Comparison of ENCODE assay signal across 25 cellular contexts in genomic region chr18:11674119-11674518, GRCh38.
"Had no signal": no experiment of that assay in that cellular context is flagged by ENCODE, and none has a peak within 500 bp of the region (broad histone marks: within the 10 kb centered on the region; RNA-seq: fewer than 3 reads in every experiment).

No MANE protein-coding gene starts in this region.

- H3K4me1 Mint-ChIP-seq: activated CD4-positive, alpha-beta memory T cell treated with anti-CD3 and anti-CD28 coated beads, Interleukin-2, amount 10 ng/mL, durations not matched to agents 7 days and 5 days; activated CD4-positive, alpha-beta T cell treated with anti-CD3 and anti-CD28 coated beads for 36 hours; activated CD4-positive, alpha-beta T cell treated with anti-CD3 and anti-CD28 coated beads, Interleukin-2, amount 10 ng/mL, durations not matched to agents 24 days and 14 days; activated naive CD4-positive, alpha-beta T cell treated with anti-CD3 and anti-CD28 coated beads, Interleukin-2, amount 10 ng/mL, durations not matched to agents 7 days and 5 days; brain had no signal

- H3K27me3 ChIP-seq: adrenal gland, ascending aorta, cardiac muscle cell, colonic mucosa had no signal

- H3K4me1 ChIP-seq: adrenal gland, ascending aorta, breast epithelium, colonic mucosa had no signal

- H3K36me3 ChIP-seq: adrenal gland, ascending aorta, breast epithelium, cardiac muscle cell, colonic mucosa had no signal

- H3K4me3 ChIP-seq: adrenal gland, ascending aorta, breast epithelium, cardiac muscle cell, colonic mucosa had no signal

- H3K27ac Mint-ChIP-seq: activated CD4-positive, alpha-beta memory T cell treated with anti-CD3 and anti-CD28 coated beads, Interleukin-2, amount 10 ng/mL, durations not matched to agents 7 days and 5 days; activated CD4-positive, alpha-beta T cell treated with anti-CD3 and anti-CD28 coated beads for 36 hours; activated CD4-positive, alpha-beta T cell treated with anti-CD3 and anti-CD28 coated beads, Interleukin-2, amount 10 ng/mL, durations not matched to agents 24 days and 14 days; activated naive CD4-positive, alpha-beta T cell treated with anti-CD3 and anti-CD28 coated beads, Interleukin-2, amount 10 ng/mL, durations not matched to agents 7 days and 5 days; activated T-helper 1 cell treated with anti-CD3 and anti-CD28 coated beads, Interleukin-12 subunit alpha, Interleukin-12 subunit beta, Interleukin-2, Interleukin-4 antibody, amounts not matched to agents 30 ng/mL and 10 ng/mL and 1 ng/mL, durations not matched to agents 14 hours and 24 hours and 36 hours; activated T-helper 2 cell treated with anti-CD3 and anti-CD28 coated beads, Interferon-gamma antibody, Interleukin-2, Interleukin-4, amounts not matched to agents 10 μg/mL and 5 μg/mL and 100 μg/mL, durations not matched to agents 14 hours and 24 hours and 36 hours; brain had no signal

- DNase-seq: activated CD4-positive, alpha-beta memory T cell treated with anti-CD3 and anti-CD28 coated beads, Interleukin-2, amount 10 ng/mL, durations not matched to agents 7 days and 5 days; activated CD4-positive, alpha-beta T cell treated with anti-CD3 and anti-CD28 coated beads for 36 hours; activated CD4-positive, alpha-beta T cell treated with anti-CD3 and anti-CD28 coated beads, Interleukin-2, amount 10 ng/mL, durations not matched to agents 24 days and 14 days; activated CD4-positive, CD25-positive, alpha-beta regulatory T cell; activated CD4-positive, CD25-positive, alpha-beta regulatory T cell treated with anti-CD3 and anti-CD28 coated beads, Interleukin-2, amount 50 U/mL, for 72 hours; activated gamma-delta T cell; activated naive CD4-positive, alpha-beta T cell; activated naive CD4-positive, alpha-beta T cell treated with anti-CD3 and anti-CD28 coated beads, Interleukin-2, amount 10 ng/mL, durations not matched to agents 7 days and 5 days; activated T-cell treated with anti-CD3 and anti-CD28 coated beads, Interleukin-2, amount 50 U/mL, for 1 hour; activated T-cell treated with anti-CD3 and anti-CD28 coated beads, Interleukin-2, amount 50 U/mL, for 48 hours; central memory CD4-positive, alpha-beta T cell; cerebellar nuclear complex; colonic mucosa; effector CD8-positive, alpha-beta T cell; erythroblast; foreskin fibroblast; T-helper 2 cell had no signal

- H3K9me3 ChIP-seq: adrenal gland, ascending aorta, breast epithelium, colonic mucosa had no signal

- H3K9me3 Mint-ChIP-seq: activated CD4-positive, alpha-beta memory T cell treated with anti-CD3 and anti-CD28 coated beads, Interleukin-2, amount 10 ng/mL, durations not matched to agents 7 days and 5 days; activated CD4-positive, alpha-beta T cell treated with anti-CD3 and anti-CD28 coated beads, Interleukin-2, amount 10 ng/mL, durations not matched to agents 24 days and 14 days; activated naive CD4-positive, alpha-beta T cell treated with anti-CD3 and anti-CD28 coated beads, Interleukin-2, amount 10 ng/mL, durations not matched to agents 7 days and 5 days; activated naive CD4-positive, alpha-beta T cell treated with anti-CD3 and anti-CD28 coated beads, Interleukin-2, amount 50 U/mL, for 72 hours; activated T-helper 1 cell treated with anti-CD3 and anti-CD28 coated beads, Interleukin-12 subunit alpha, Interleukin-12 subunit beta, Interleukin-2, Interleukin-4 antibody, amounts not matched to agents 30 ng/mL and 10 ng/mL and 1 ng/mL, durations not matched to agents 14 hours and 24 hours and 36 hours; activated T-helper 2 cell treated with anti-CD3 and anti-CD28 coated beads, Interferon-gamma antibody, Interleukin-2, Interleukin-4, amounts not matched to agents 10 μg/mL and 5 μg/mL and 100 μg/mL, durations not matched to agents 14 hours and 24 hours and 36 hours had no signal

- H3K27ac ChIP-seq: adrenal gland, ascending aorta, breast epithelium, cardiac muscle cell, colonic mucosa had no signal

- H3K36me3 Mint-ChIP-seq: activated naive CD4-positive, alpha-beta T cell treated with anti-CD3 and anti-CD28 coated beads, Interleukin-2, amount 10 ng/mL, durations not matched to agents 7 days and 5 days; activated naive CD4-positive, alpha-beta T cell treated with anti-CD3 and anti-CD28 coated beads, Interleukin-2, amount 50 U/mL, for 72 hours; brain had no signal

- H3K4me3 Mint-ChIP-seq: activated CD4-positive, alpha-beta memory T cell treated with anti-CD3 and anti-CD28 coated beads, Interleukin-2, amount 10 ng/mL, durations not matched to agents 7 days and 5 days; activated CD4-positive, alpha-beta T cell treated with anti-CD3 and anti-CD28 coated beads for 36 hours; activated CD4-positive, alpha-beta T cell treated with anti-CD3 and anti-CD28 coated beads, Interleukin-2, amount 10 ng/mL, durations not matched to agents 24 days and 14 days; activated naive CD4-positive, alpha-beta T cell treated with anti-CD3 and anti-CD28 coated beads, Interleukin-2, amount 10 ng/mL, durations not matched to agents 7 days and 5 days; activated T-helper 1 cell treated with anti-CD3 and anti-CD28 coated beads, Interleukin-12 subunit alpha, Interleukin-12 subunit beta, Interleukin-2, Interleukin-4 antibody, amounts not matched to agents 30 ng/mL and 10 ng/mL and 1 ng/mL, durations not matched to agents 14 hours and 24 hours and 36 hours; brain had no signal
